ENCODE assay signal across 18 cellular contexts in the genomic region with DNA sequence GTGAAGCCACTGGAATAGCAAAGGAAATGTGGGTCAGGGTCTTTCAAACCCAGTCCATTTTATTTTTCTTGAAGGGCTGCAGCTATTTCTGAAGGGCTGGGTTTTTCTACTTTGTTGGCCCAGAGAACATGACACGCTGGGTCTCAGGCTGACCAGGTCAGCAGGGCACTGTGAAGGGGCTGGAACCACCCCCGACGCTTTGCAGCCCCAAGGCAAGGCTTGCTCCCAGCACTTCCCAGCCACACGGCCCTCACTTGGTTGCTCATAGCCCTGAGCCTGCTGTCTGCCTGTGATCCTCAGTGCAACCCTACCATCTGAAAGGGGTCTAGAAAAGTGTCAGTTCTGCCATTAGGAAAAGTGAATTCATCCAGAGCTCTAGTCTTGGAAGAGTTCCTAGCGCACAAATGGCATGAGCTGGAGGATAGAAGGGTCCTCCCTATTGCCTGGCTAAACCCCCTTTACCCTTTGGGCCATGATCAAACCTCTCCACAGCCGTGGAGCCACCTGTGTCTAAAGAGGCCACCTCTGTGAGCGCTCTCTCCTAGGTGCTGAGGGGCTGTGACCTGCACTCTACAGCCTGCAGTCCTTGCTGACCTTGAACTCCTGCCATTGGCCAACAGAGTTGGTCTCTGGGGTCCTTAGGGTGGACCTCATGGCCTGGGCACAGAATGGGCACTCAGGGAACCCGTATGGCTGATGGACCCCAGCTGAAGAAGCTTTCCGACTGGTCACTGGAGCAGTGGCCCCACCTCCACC.
A peak's percentile ranks its signal among the peaks of the same experiment; 100 is the strongest.
DNase-seq lines count a peak whose midpoint lies in the region; ATAC-seq, FAIRE-seq and TF ChIP-seq lines count a peak whose summit lies in the region.
"Had no signal": no experiment of that assay in that cellular context is flagged by ENCODE, and none has a peak within 500 bp of the region (broad histone marks: within the 10 kb centered on the region; RNA-seq: fewer than 3 reads in every experiment).

No MANE protein-coding gene starts in this region.

- no peaks in the 10 kb centered on the region for H3K79me2 ChIP-seq in HepG2 (ENCODE audit: insufficient read depth, low read length)

- no peak overlapping the region for H3K4me3 Mint-ChIP-seq in endodermal cell
- H3K4me3 Mint-ChIP-seq: activated CD4-positive, alpha-beta memory T cell treated with anti-CD3 and anti-CD28 coated beads, Interleukin-2, amount 10 ng/mL, durations not matched to agents 7 days and 5 days; activated T-cell treated with anti-CD3 and anti-CD28 coated beads, Interleukin-2, amount 50 U/mL, for 4 hours; naive thymus-derived CD4-positive, alpha-beta T cell; T-cell had no signal

- H3K9me3 Mint-ChIP-seq in endodermal cell, result no peaks in the 10 kb centered on the region
- H3K9me3 Mint-ChIP-seq: activated CD4-positive, alpha-beta memory T cell treated with anti-CD3 and anti-CD28 coated beads, Interleukin-2, amount 10 ng/mL, durations not matched to agents 7 days and 5 days; activated naive CD4-positive, alpha-beta T cell treated with anti-CD3 and anti-CD28 coated beads, Interleukin-2, amount 50 U/mL, for 72 hours; activated T-cell treated with anti-CD3 and anti-CD28 coated beads, Interleukin-2, amount 50 U/mL, for 4 hours; T-cell had no signal

- FAIRE-seq in HepG2 (lab: Jason Lieb, UNC) (no peak), GM12892 (lab: Jason Lieb, UNC) (no peak)
- FAIRE-seq: D721Med, HTR-8/SVneo had no signal

- no peak overlapping the region for H3K9ac ChIP-seq in endodermal cell (ENCODE audit: extremely low read depth, low read length, poor library complexity, severe bottlenecking)
- H3K9ac ChIP-seq in HepG2 (ENCODE audit: insufficient read depth, low read depth, low read length), result peak overlapping the region; percentile 30; the same call in 1 of the 2 replicates

- no peak for TF ChIP-seq EP300 in HepG2 (IDR thresholded peaks at IDR 0.05; ENCODE audit: low read depth in 2 of 2, low read length in 2 of 2)
- no peak for TF ChIP-seq EP300 in HepG2 (CRISPR knock-in tag; IDR thresholded peaks at IDR 0.05; ENCODE audit: borderline replicate concordance)
- no peak for TF ChIP-seq EP300 in ovary (IDR thresholded peaks at IDR 0.05)

- DNase-seq in endodermal cell (no peak), HepG2 (ENCODE audit: low spot score) (no peak), ovary (peak; percentile 58 to 68 (median 66)), upper lobe of right lung (no peak), tibial artery (no peak), GM12892 (ENCODE audit: insufficient read length) (no peak)
- DNase-seq in activated CD4-positive, CD25-positive, alpha-beta regulatory T cell (lab: John Stamatoyannopoulos, UW), result no peak
- DNase-seq: activated CD4-positive, alpha-beta memory T cell treated with anti-CD3 and anti-CD28 coated beads, Interleukin-2, amount 10 ng/mL, durations not matched to agents 7 days and 5 days; activated T-cell treated with anti-CD3 and anti-CD28 coated beads, Interleukin-2, amount 50 U/mL, for 4 hours; BE2C; naive thymus-derived CD4-positive, alpha-beta T cell; stimulated activated CD4-positive, alpha-beta T cell treated with anti-CD3 and anti-CD28 coated beads, Interleukin-2, amount 100 ng/mL, for 24 hours; T-cell; WERI-Rb-1 had no signal

- H3K36me3 ChIP-seq in endodermal cell (ENCODE audit: control insufficient read depth, insufficient read depth, low read length) (no peaks in the 10 kb centered on the region), HepG2 (replicated peaks in 1 of 2; ENCODE audit: control insufficient read depth in 1 of 2, insufficient read depth in 2 of 2, low read length in 2 of 2) (no peaks in the 10 kb centered on the region), ovary (no peaks in the 10 kb centered on the region), upper lobe of right lung (no peaks in the 10 kb centered on the region), tibial artery (no peaks in the 10 kb centered on the region)
- H3K36me3 ChIP-seq: BE2C, WERI-Rb-1 had no signal

- H3K9me3 ChIP-seq in endodermal cell (ENCODE audit: control insufficient read depth, low read length) (no peaks in the 10 kb centered on the region), HepG2 (ENCODE audit: low read length) (no peaks in the 10 kb centered on the region), ovary (no peaks in the 10 kb centered on the region), upper lobe of right lung (no peaks in the 10 kb centered on the region), tibial artery (no peaks in the 10 kb centered on the region)
- H3K9me3 ChIP-seq: BE2C had no signal

- H3K27ac ChIP-seq in endodermal cell (ENCODE audit: low read depth, low read length) (peak overlapping the region; percentile 51), HepG2 (ENCODE audit: extremely low read length, insufficient read depth, low read length) (peak overlapping the region; percentile 85), ovary (peak overlapping the region; percentile 54 to 91), upper lobe of right lung (peak overlapping the region; percentile 69), tibial artery (no peak overlapping the region)
- H3K27ac ChIP-seq: WERI-Rb-1 had no signal

- TF ChIP-seq RAD21 in HepG2 (CRISPR knock-in tag; IDR thresholded peaks at IDR 0.05), result no peak

- no TSS peak for BruUV-seq in HepG2 (replicated peaks; lab: Mats Ljungman, UMichigan)

- CTCF ChIA-PET in HepG2 (lab: Yijun Ruan, JAX; ENCODE audit: low intra/inter-chr PET ratio, low total read pairs), result no interaction called here

- H3K4me1 Mint-ChIP-seq in endodermal cell, result peaks cover 13% of the 10 kb centered on the region

- no peak overlapping the region for H2AFZ ChIP-seq in HepG2 (ENCODE audit: low read length)

- peaks cover 4% of the 10 kb centered on the region for H3K4me1 ChIP-seq in endodermal cell (ENCODE audit: control insufficient read depth, insufficient read depth, low read length)
- H3K4me1 ChIP-seq in HepG2 (ENCODE audit: insufficient read depth, low read length), result peaks cover 61% of the 10 kb centered on the region
- H3K4me1 ChIP-seq in ovary (ENCODE audit: insufficient read depth), result peaks cover 43% of the 10 kb centered on the region
- H3K4me1 ChIP-seq in upper lobe of right lung, result peaks cover 78% of the 10 kb centered on the region
- peaks cover 0 to 33% (median 16%) of the 10 kb centered on the region in 4 donors for H3K4me1 ChIP-seq in tibial artery

- 88 to 94% methylated on average over 4 to 9 of the region's 9 CpGs for WGBS in endodermal cell (ENCODE audit: insufficient coverage in 1 of 2, insufficient read length in 1 of 2), 2 experiments
- WGBS in HepG2 (ENCODE audit: low lambda C conversion rate), result 78% methylated on average over 7 of the region's 9 CpGs
- 63 to 80% (median 64%) methylated on average over 9 of the region's 9 CpGs for WGBS in ovary, 3 donors

- ATAC-seq in HepG2 (peak; percentile 14; the same call in 1 of the 3 replicates), upper lobe of right lung (no peak), GM21360 (IDR thresholded peaks at IDR 0.05; ENCODE audit: unreplicated experiment) (no peak)
- ATAC-seq: activated naive CD4-positive, alpha-beta T cell treated with anti-CD3 and anti-CD28 coated beads, Interleukin-2, amount 50 U/mL, for 72 hours; activated T-cell treated with anti-CD3 and anti-CD28 coated beads, Interleukin-2, amount 50 U/mL, for 4 hours; naive thymus-derived CD4-positive, alpha-beta T cell; T-cell had no signal

- no peak overlapping the region for H3K27ac Mint-ChIP-seq in endodermal cell
- H3K27ac Mint-ChIP-seq: activated CD4-positive, alpha-beta memory T cell treated with anti-CD3 and anti-CD28 coated beads, Interleukin-2, amount 10 ng/mL, durations not matched to agents 7 days and 5 days; T-cell had no signal

- H3K27me3 Mint-ChIP-seq in endodermal cell (ENCODE audit: insufficient read depth), result no peaks in the 10 kb centered on the region
- H3K27me3 Mint-ChIP-seq: activated CD4-positive, alpha-beta memory T cell treated with anti-CD3 and anti-CD28 coated beads, Interleukin-2, amount 10 ng/mL, durations not matched to agents 7 days and 5 days; naive thymus-derived CD4-positive, alpha-beta T cell; T-cell had no signal

- H3K27me3 ChIP-seq in endodermal cell (ENCODE audit: control insufficient read depth, insufficient read depth, low read length, poor library complexity, severe bottlenecking) (no peaks in the 10 kb centered on the region), HepG2 (ENCODE audit: control insufficient read depth in 1 of 2, insufficient read depth in 2 of 2, low read length in 2 of 2) (no peaks in the 10 kb centered on the region; a peak in 1 of 5 replicates), ovary (no peaks in the 10 kb centered on the region), upper lobe of right lung (no peaks in the 10 kb centered on the region), tibial artery (no peaks in the 10 kb centered on the region)
- H3K27me3 ChIP-seq: BE2C had no signal

- no peak for TF ChIP-seq CTCF in endodermal cell (conservative IDR thresholded peaks at IDR 0.05)
- TF ChIP-seq CTCF in HepG2 (CRISPR knock-in tag; IDR thresholded peaks at IDR 0.05), result no peak
- no peak for TF ChIP-seq CTCF in ovary (IDR thresholded peaks at IDR 0.05)
- TF ChIP-seq CTCF in upper lobe of right lung (IDR thresholded peaks at IDR 0.05), result no peak
- TF ChIP-seq CTCF in tibial artery (IDR thresholded peaks at IDR 0.05), result no peak

- no peaks in the 10 kb centered on the region for H4K20me1 ChIP-seq in HepG2 (ENCODE audit: insufficient read depth, low read length)

- in situ Hi-C loops in HepG2 (cut with HindIII; ENCODE audit: extremely low pct_ligation_motif_present, low pct_unique_long_range_greater_than_20kb), result no loop called here

- POLR2A ChIA-PET in HepG2 (lab: Yijun Ruan, JAX), result interaction anchor here (0.7 to 3.9 kb wide), 7 partner anchors 47 to 211 kb away, joined by 3 to 21 read pairs (median 11); a partner anchor contains a TSS

- no peaks in the 10 kb centered on the region for H3K36me3 Mint-ChIP-seq in endodermal cell (ENCODE audit: low read depth)
- H3K36me3 Mint-ChIP-seq: activated naive CD4-positive, alpha-beta T cell treated with anti-CD3 and anti-CD28 coated beads, Interleukin-2, amount 50 U/mL, for 72 hours had no signal

- peak overlapping the region; percentile 64 for H3K4me2 ChIP-seq in HepG2 (ENCODE audit: low read depth, low read length)

- intact Hi-C loops in HepG2 (cut with micrococcal nuclease; ENCODE audit: unreplicated experiment), result no loop called here
- intact Hi-C loops in ovary (cut with DNase I), result loop anchor here (2.0 to 10.0 kb wide), 5 partner anchors 44 to 206 kb away; a partner anchor contains a TSS
- intact Hi-C loops in upper lobe of right lung (cut with DNase I), result no loop called here
- intact Hi-C loops in tibial artery (cut with DNase I; ENCODE audit: low total_unique reads), result loop anchor here (10.0 kb wide), 2 partner anchors 126 to 206 kb away; a partner anchor contains a TSS

- H3K4me3 ChIP-seq in endodermal cell (ENCODE audit: low read length) (no peak overlapping the region), HepG2 (replicated peaks in 1 of 3; ENCODE audit: insufficient read depth in 1 of 3, low read depth in 2 of 3, low read length in 3 of 3) (no peak overlapping the region), ovary (no peak overlapping the region), upper lobe of right lung (no peak overlapping the region), tibial artery (no peak overlapping the region)

- TF ChIP-seq POLR2A in HepG2 (IDR thresholded peaks at IDR 0.05; ENCODE audit: insufficient read depth in 1 of 2, low read depth in 2 of 2, low read length in 2 of 2), result no peak
- TF ChIP-seq POLR2A in ovary (IDR thresholded peaks at IDR 0.05), result no peak
- TF ChIP-seq POLR2A in GM12892 (IDR thresholded peaks at IDR 0.05; ENCODE audit: low read depth, low read length), result no peak

Comparison
In these comparisons a context has a peak if more than half of its experiments do, and no peak if none do; other contexts are left out.
1. DNase-seq: peak in ovary (5 of 5); none in endodermal cell (single experiment), HepG2 (single experiment), upper lobe of right lung (single experiment), tibial artery (0 of 2), activated CD4-positive, CD25-positive, alpha-beta regulatory T cell (0 of 4) and GM12892 (single experiment).
2. H3K27ac ChIP-seq: peak in endodermal cell (single experiment), HepG2 (single experiment), ovary (2 of 2) and upper lobe of right lung (single experiment); none in tibial artery (0 of 2).
3. intact Hi-C loops: an anchor here in ovary (2.0 to 10.0 kb wide) and tibial artery (10.0 kb wide); none called in HepG2 and upper lobe of right lung.